8 cellular contexts compared by ENCODE assay signal in the genomic region with DNA sequence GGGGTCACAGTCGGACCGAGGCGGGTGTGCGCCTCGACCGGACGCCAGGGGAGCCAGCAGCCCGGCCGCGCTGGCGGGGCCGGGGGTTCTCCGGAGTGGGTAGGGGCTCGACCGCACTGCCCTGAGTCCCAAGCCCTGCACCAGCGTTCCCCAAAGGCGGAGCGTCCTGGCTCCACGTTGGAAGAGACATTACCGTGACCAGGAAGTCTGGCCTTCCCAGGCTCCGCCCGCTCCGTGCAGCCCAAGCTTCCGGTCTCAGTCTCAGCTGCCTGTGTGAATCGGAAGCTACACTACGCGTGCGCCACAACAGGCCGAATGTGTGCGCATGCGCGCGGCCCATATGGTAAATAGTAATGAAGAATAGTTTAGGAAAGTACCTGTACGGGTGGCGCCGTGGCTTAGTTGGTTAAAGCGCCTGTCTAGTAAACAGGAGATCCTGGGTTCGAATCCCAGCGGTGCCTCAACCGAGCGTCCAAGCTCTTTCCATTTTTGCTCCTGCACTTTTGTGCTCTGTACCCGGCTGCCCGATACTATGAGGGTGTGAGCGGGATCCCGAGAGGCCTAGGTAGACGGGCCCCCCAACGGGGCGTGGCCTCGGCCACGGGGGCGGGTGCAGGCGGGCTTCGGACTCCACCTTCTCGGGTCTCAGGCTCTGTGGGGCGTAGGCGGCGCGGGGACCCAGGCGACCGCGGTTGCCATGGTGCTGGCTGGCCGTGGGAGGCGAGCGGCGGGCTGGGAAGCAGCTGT. TPM values are rescaled to one million over a fixed set of nuclear protein-coding genes. Genes with fewer than 3 reads are reported as not detected.
DNase-seq lines count a peak whose midpoint lies in the region; ATAC-seq and TF ChIP-seq lines count a peak whose summit lies in the region.

No MANE protein-coding gene starts in this region.

- WGBS in right lobe of liver (ENCODE audit: insufficient coverage, low coverage, low lambda C conversion rate, missing lambda C conversion rate), result 4% methylated on average over 4 of the region's 65 CpGs

- no peaks in the 10 kb centered on the region for H3K9me3 ChIP-seq in right lobe of liver

- no peak for TF ChIP-seq CTCF in CD14-positive monocyte (IDR thresholded peaks at IDR 0.05)
- peak in 31 of 56 donors; percentile 9 to 50 (median 27) for TF ChIP-seq CTCF in dorsolateral prefrontal cortex (IDR thresholded peaks at IDR 0.05 in 54 of 56, conservative IDR thresholded peaks at IDR 0.05 in 2 of 56; ENCODE audit: low read depth in 1 of 56, partially characterized antibody in 56 of 56)
- peak in 3 of 4 donors; percentile 17 to 31 (median 18) for TF ChIP-seq CTCF in right lobe of liver (IDR thresholded peaks at IDR 0.05)

- TF ChIP-seq POLR2A in right lobe of liver (IDR thresholded peaks at IDR 0.05), result peak; percentile 84

- peak overlapping the region; percentile 78 to 98 (median 93) for H3K27ac ChIP-seq in dorsolateral prefrontal cortex
- H3K27ac ChIP-seq in right lobe of liver, result peak overlapping the region; percentile 88 to 91 (median 89)

- H3K4me3 ChIP-seq in dorsolateral prefrontal cortex (peak overlapping the region; percentile 63 to 97 (median 87)), right lobe of liver (peak overlapping the region; percentile 56 to 94 (median 90))

- H3K27me3 ChIP-seq in dorsolateral prefrontal cortex (no peaks in the 10 kb centered on the region), right lobe of liver (no peaks in the 10 kb centered on the region)

- H3K4me1 Mint-ChIP-seq in CD14-positive monocyte, result peaks cover 36% of the 10 kb centered on the region

- H3K36me3 ChIP-seq in right lobe of liver, result no peaks in the 10 kb centered on the region

- H3K27ac Mint-ChIP-seq in CD14-positive monocyte, result peak overlapping the region; percentile 91 to 98 (median 95)

- no peaks in the 10 kb centered on the region for H3K27me3 Mint-ChIP-seq in CD14-positive monocyte (ENCODE audit: low read depth in 3 of 3)

- peak; percentile 85 for ATAC-seq in GM19351 (IDR thresholded peaks at IDR 0.05; ENCODE audit: unreplicated experiment)
- ATAC-seq in HG03521 (IDR thresholded peaks at IDR 0.05; ENCODE audit: unreplicated experiment), result peak; percentile 79
- ATAC-seq in right lobe of liver, result peak; percentile 92 to 96 (median 93)

- DNase-seq in CD14-positive monocyte (ENCODE audit: low spot score) (peak; percentile 94), NCI-H748 (lab: John Stamatoyannopoulos, UW; ENCODE audit: unreplicated experiment) (peak; percentile 100), dorsolateral prefrontal cortex (peak; percentile 88 to 96 (median 92)), right lobe of liver (peak; percentile 97 to 99 (median 98))
- DNase-seq in activated CD4-positive, alpha-beta T cell treated with anti-CD3 and anti-CD28 coated beads, Interleukin-2, amount 50 U/mL, for 4 hours, result peak; percentile 91 to 94
- peak; percentile 98 for DNase-seq in stimulated activated CD4-positive, alpha-beta T cell treated with anti-CD3 and anti-CD28 coated beads, Interleukin-4, amount 100 ng/mL, for 4 hours

- peaks cover 0 to 18% (median 4%) of the 10 kb centered on the region in 4 donors for H3K4me1 ChIP-seq in right lobe of liver

- no peaks in the 10 kb centered on the region for H3K36me3 Mint-ChIP-seq in CD14-positive monocyte

- intact Hi-C loops in CD14-positive monocyte (cut with micrococcal nuclease) (loop anchor here (2.0 to 10.0 kb wide), 7 partner anchors 70 to 995 kb away; partner anchors contain the start of genes CEBPA (in 1 of the 2), CEBPG (in 1 of the 2), CEP89 (in 1 of the 2) and FAAP24 (in 1 of the 2)), dorsolateral prefrontal cortex (cut with DNase I) (loop anchor here in 1 of 2 donors (1.0 to 5.0 kb wide), 3 partner anchors 35 to 196 kb away; partner anchors contain the start of genes CEBPG and GPATCH1), right lobe of liver (cut with DNase I) (no loop called here)

- peak overlapping the region; percentile 92 to 97 for H3K4me3 Mint-ChIP-seq in CD14-positive monocyte

- H3K9me3 Mint-ChIP-seq in CD14-positive monocyte, result no peaks in the 10 kb centered on the region

RNA-seq across cellular contexts. Expression of gene LRP3, which starts 17.3 kb away (rescaled TPM):
- 1 to 10 TPM; 1.4 to 4.1 TPM for polyA plus RNA-seq in CD14-positive monocyte
- total RNA-seq in dorsolateral prefrontal cortex, result 100 to 1,000 TPM in 10 of 120 experiments, 10 to 100 TPM in 110; 25.9 to 174 (median 79.1) TPM
- total RNA-seq in right lobe of liver, result 10 to 100 TPM; 25.2 to 40.7 (median 33.7) TPM

RNA-seq across cellular contexts. Expression of gene WDR88, which starts 44.9 kb away (rescaled TPM):
- polyA plus RNA-seq in CD14-positive monocyte, result not detected
- 1 to 10 TPM in 19 of 120 experiments, under 1 TPM in 46, not detected in 55; 0.28 to 2.8 (median 0.82) TPM for total RNA-seq in dorsolateral prefrontal cortex
- total RNA-seq in right lobe of liver, result not detected

RNA-seq across cellular contexts. Expression of gene SLC7A10, which starts 48.8 kb away (rescaled TPM):
- not detected for polyA plus RNA-seq in CD14-positive monocyte
- 10 to 100 TPM in 34 of 120 experiments, 1 to 10 TPM in 86; 2.9 to 33.9 (median 8.5) TPM for total RNA-seq in dorsolateral prefrontal cortex
- not detected for total RNA-seq in right lobe of liver

Comparison
In these comparisons a context has a peak if more than half of its experiments do, and no peak if none do; other contexts are left out.
1. Peak in every context shown above with its lines: DNase-seq, ATAC-seq, H3K4me3 ChIP-seq and H3K27ac ChIP-seq.
2. intact Hi-C loops: an anchor here in CD14-positive monocyte (2.0 to 10.0 kb wide); none called in right lobe of liver.